Comparison of ENCODE assay signal across 8 cellular contexts in genomic region chr2:1769703-1770422, GRCh38. TPM values are rescaled to one million over a fixed set of nuclear protein-coding genes. Genes with fewer than 3 reads are reported as not detected.
DNase-seq lines count a peak whose midpoint lies in the region; ATAC-seq, FAIRE-seq and TF ChIP-seq lines count a peak whose summit lies in the region.

No MANE protein-coding gene starts in this region.

- H3K4me1 ChIP-seq in MM.1S (ENCODE audit: low read length) = no peaks in the 10 kb centered on the region
- H3K4me1 ChIP-seq in SJSA1 (replicated peaks) = peaks cover 9% of the 10 kb centered on the region

- no peaks in the 10 kb centered on the region for H4K20me1 ChIP-seq in MM.1S (ENCODE audit: insufficient read depth, low read length)

- H3K9me2 ChIP-seq in MM.1S (replicated peaks; ENCODE audit: insufficient read depth, low read length) = no peaks in the 10 kb centered on the region

- H3K9me3 ChIP-seq in MM.1S (replicated peaks; ENCODE audit: insufficient read depth, low read length) (no peaks in the 10 kb centered on the region), SJSA1 (replicated peaks) (no peaks in the 10 kb centered on the region)

- H3K4me2 ChIP-seq in MM.1S (ENCODE audit: low read depth, low read length) = no peak overlapping the region

- H3F3A ChIP-seq in MM.1S (ENCODE audit: insufficient read depth, low read length) = no peaks in the 10 kb centered on the region

- H3K36me3 ChIP-seq in MM.1S (replicated peaks; ENCODE audit: insufficient read depth, low read length) (no peaks in the 10 kb centered on the region), SJSA1 (no peaks in the 10 kb centered on the region), bronchial epithelial cell (ENCODE audit: control insufficient read depth, insufficient read depth, low read length) (no peaks in the 10 kb centered on the region), kidney epithelial cell (ENCODE audit: control insufficient read depth, insufficient read depth, low read length) (no peaks in the 10 kb centered on the region)

- H3K4me3 ChIP-seq in AG04449 (ENCODE audit: low read depth, low read length) = no peak overlapping the region
- no peak overlapping the region for H3K4me3 ChIP-seq in MM.1S (ENCODE audit: low read length)
- H3K4me3 ChIP-seq in SJSA1 = no peak overlapping the region
- H3K4me3 ChIP-seq in bronchial epithelial cell (ENCODE audit: low read depth, low read length) = no peak overlapping the region
- no peak overlapping the region for H3K4me3 ChIP-seq in kidney epithelial cell (ENCODE audit: low read depth, low read length)

- no peak overlapping the region for H3K9ac ChIP-seq in MM.1S (ENCODE audit: low read length)

- no peak overlapping the region for H3K27ac ChIP-seq in MM.1S (ENCODE audit: low read length)
- H3K27ac ChIP-seq in SJSA1 = no peak overlapping the region

- CTCF ChIA-PET in AG04449 (lab: Yijun Ruan, JAX) = interaction anchor here (0.7 to 13.2 kb wide), 28 partner anchors 8 to 817 kb away, joined by 3 to 110 read pairs (median 3); no protein-coding TSS in a partner anchor

- DNase-seq in AG04449 (ENCODE audit: low read depth, low spot score) (no peak), MM.1S (peak; percentile 45), SJSA1 (ENCODE audit: low read depth in 1 of 2, low spot score in 2 of 2) (peak; percentile 53 to 76), bronchial epithelial cell (ENCODE audit: low read depth) (peak; percentile 66), kidney epithelial cell (ENCODE audit: low read depth) (no peak), middle frontal gyrus (ENCODE audit: extremely low spot score, low spot score) (no peak)
- peak; percentile 24 to 68 for DNase-seq in stimulated activated CD4-positive, alpha-beta T cell treated with anti-CD3 and anti-CD28 coated beads, Interleukin-4, amount 100 ng/mL, for 48 hours (ENCODE audit: low read depth in 2 of 2)

- POLR2A ChIA-PET in AG04449 (lab: Yijun Ruan, JAX) = interaction anchor here (1.2 kb wide), 1 partner anchor 12 kb away, joined by 3 read pairs; no protein-coding TSS in a partner anchor

- TF ChIP-seq CTCF in AG04449 (IDR thresholded peaks at IDR 0.05; ENCODE audit: insufficient read depth, low read length, missing control alignments) (peak; percentile 77), MM.1S (IDR thresholded peaks at IDR 0.05; ENCODE audit: low read length) (peak; percentile 61), bronchial epithelial cell (IDR thresholded peaks at IDR 0.05; ENCODE audit: insufficient read depth, low read length, severe bottlenecking) (peak; percentile 85), kidney epithelial cell (IDR thresholded peaks at IDR 0.05; ENCODE audit: insufficient read depth, low read length, poor library complexity, severe bottlenecking) (peak; percentile 90)

- H2AFZ ChIP-seq in MM.1S (ENCODE audit: low read length) = no peak overlapping the region

- FAIRE-seq in bronchial epithelial cell (lab: Jason Lieb, UNC) = no peak

- peak; percentile 69 for ATAC-seq in GM18868 (IDR thresholded peaks at IDR 0.05; ENCODE audit: unreplicated experiment)

- H3K79me2 ChIP-seq in MM.1S (ENCODE audit: low read length) = no peaks in the 10 kb centered on the region

- no peaks in the 10 kb centered on the region for H3K27me3 ChIP-seq in MM.1S (replicated peaks; ENCODE audit: insufficient read depth, low read length)
- H3K27me3 ChIP-seq in SJSA1 (replicated peaks) = no peaks in the 10 kb centered on the region
- no peaks in the 10 kb centered on the region for H3K27me3 ChIP-seq in bronchial epithelial cell (ENCODE audit: control insufficient read depth, insufficient read depth, low read length)
- no peaks in the 10 kb centered on the region for H3K27me3 ChIP-seq in kidney epithelial cell (ENCODE audit: control insufficient read depth, insufficient read depth, low read length)

RNA-seq across cellular contexts. Expression of gene PXDN, which starts 25.5 kb away (rescaled TPM):
- 199 and 310 TPM in 2 replicates for total RNA-seq in SJSA1 (2014; rRNA removed; shearing (Covaris generic))
- total RNA-seq in bronchial epithelial cell = 29.2 and 34.0 TPM in 2 replicates
- total RNA-seq in kidney epithelial cell = 287 and 314 TPM in 2 replicates

Comparison
In these comparisons a context has a peak if more than half of its experiments do, and no peak if none do; other contexts are left out.
1. DNase-seq: peak in MM.1S (single experiment), SJSA1 (2 of 2), bronchial epithelial cell (single experiment) and stimulated activated CD4-positive, alpha-beta T cell treated with anti-CD3 and anti-CD28 coated beads, Interleukin-4, amount 100 ng/mL, for 48 hours (2 of 2); none in AG04449 (single experiment), kidney epithelial cell (single experiment) and middle frontal gyrus (single experiment).
2. Peak in every context shown above with its lines, with median percentiles within 50 percentile points of each other: CTCF ChIP-seq.